In genomic region chr17:79814624-79814965, GRCh38 we compare ENCODE assay signal across 1 cellular context.
A peak's percentile ranks its signal among the peaks of the same experiment; 100 is the strongest.
TF ChIP-seq lines count a peak whose summit lies in the region.

No MANE protein-coding gene starts in this region.

TF ChIP-seq in H1, 55 proteins besides CTCF, POLR2A, EP300 and RAD21:
- no peak for TF ChIP-seq SUZ12 (IDR thresholded peaks at IDR 0.05; ENCODE audit: low read length)
- peak; percentile 41 for TF ChIP-seq ASH2L (IDR thresholded peaks at IDR 0.05; ENCODE audit: low read length)
- 0 out of 2 replicates have a peak, but pooled peaks have one; percentile 14 for TF ChIP-seq CREB1 (IDR thresholded peaks at IDR 0.05)
- TF ChIP-seq TAF7 (optimal IDR thresholded peaks at IDR 0.05; ENCODE audit: borderline replicate concordance, low read depth, low read length): no peak
- TF ChIP-seq TBP (IDR thresholded peaks at IDR 0.05; ENCODE audit: low read depth, low read length): no peak
